ENCODE assay signal across 1 cellular context in genomic region chr22:21982338-21982965, GRCh38.
TF ChIP-seq lines count a peak whose summit lies in the region.

Gene TOP3B (minus strand): TSS chr22:21982787. CDS start chr22:21975709, 7,078 bp downstream.

TF ChIP-seq in HepG2, 621 proteins besides CTCF, POLR2A, EP300 and RAD21 (continued from another document and continues in another):
- TF ChIP-seq, protein P1, sequence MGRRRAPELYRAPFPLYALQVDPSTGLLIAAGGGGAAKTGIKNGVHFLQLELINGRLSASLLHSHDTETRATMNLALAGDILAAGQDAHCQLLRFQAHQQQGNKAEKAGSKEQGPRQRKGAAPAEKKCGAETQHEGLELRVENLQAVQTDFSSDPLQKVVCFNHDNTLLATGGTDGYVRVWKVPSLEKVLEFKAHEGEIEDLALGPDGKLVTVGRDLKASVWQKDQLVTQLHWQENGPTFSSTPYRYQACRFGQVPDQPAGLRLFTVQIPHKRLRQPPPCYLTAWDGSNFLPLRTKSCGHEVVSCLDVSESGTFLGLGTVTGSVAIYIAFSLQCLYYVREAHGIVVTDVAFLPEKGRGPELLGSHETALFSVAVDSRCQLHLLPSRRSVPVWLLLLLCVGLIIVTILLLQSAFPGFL (CRISPR knock-in tag; IDR thresholded peaks at IDR 0.05): no peak
- TF ChIP-seq ZNF225 (CRISPR knock-in tag; IDR thresholded peaks at IDR 0.05): peak; percentile 84; the same call in 1 of the 2 replicates
- TF ChIP-seq, protein P2, sequence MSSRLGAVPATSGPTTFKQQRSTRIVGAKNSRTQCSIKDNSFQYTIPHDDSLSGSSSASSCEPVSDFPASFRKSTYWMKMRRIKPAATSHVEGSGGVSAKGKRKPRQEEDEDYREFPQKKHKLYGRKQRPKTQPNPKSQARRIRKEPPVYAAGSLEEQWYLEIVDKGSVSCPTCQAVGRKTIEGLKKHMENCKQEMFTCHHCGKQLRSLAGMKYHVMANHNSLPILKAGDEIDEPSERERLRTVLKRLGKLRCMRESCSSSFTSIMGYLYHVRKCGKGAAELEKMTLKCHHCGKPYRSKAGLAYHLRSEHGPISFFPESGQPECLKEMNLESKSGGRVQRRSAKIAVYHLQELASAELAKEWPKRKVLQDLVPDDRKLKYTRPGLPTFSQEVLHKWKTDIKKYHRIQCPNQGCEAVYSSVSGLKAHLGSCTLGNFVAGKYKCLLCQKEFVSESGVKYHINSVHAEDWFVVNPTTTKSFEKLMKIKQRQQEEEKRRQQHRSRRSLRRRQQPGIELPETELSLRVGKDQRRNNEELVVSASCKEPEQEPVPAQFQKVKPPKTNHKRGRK (CRISPR knock-in tag; IDR thresholded peaks at IDR 0.05): no peak
- TF ChIP-seq MAZ (IDR thresholded peaks at IDR 0.05; ENCODE audit: borderline replicate concordance, low read depth, low read length): peak; percentile 72; the same call in 1 of the 2 replicates
- peak; percentile 75; the same call in 1 of the 2 replicates for TF ChIP-seq MAZ (CRISPR knock-in tag; IDR thresholded peaks at IDR 0.05; ENCODE audit: low read depth)
- no peak for TF ChIP-seq FIP1L1 (IDR thresholded peaks at IDR 0.05; ENCODE audit: borderline replicate concordance, insufficient read depth, low read depth, low read length)
- no peak; the same call in 1 of the 2 replicates for TF ChIP-seq STAG1 (CRISPR knock-in tag; IDR thresholded peaks at IDR 0.05)
- TF ChIP-seq MXD4 (CRISPR knock-in tag; IDR thresholded peaks at IDR 0.05): peak; percentile 65; the same call in 1 of the 2 replicates
- TF ChIP-seq SUZ12 (IDR thresholded peaks at IDR 0.05; ENCODE audit: low read depth, low read length): no peak
- TF ChIP-seq ZBTB34 (CRISPR knock-in tag; IDR thresholded peaks at IDR 0.05): no peak
- TF ChIP-seq, protein P3, sequence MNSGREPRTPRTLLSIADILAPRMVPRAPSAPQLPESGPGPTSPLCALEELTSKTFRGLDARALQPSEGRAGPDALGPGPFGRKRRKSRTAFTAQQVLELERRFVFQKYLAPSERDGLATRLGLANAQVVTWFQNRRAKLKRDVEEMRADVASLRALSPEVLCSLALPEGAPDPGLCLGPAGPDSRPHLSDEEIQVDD (CRISPR knock-in tag; IDR thresholded peaks at IDR 0.05; ENCODE audit: borderline replicate concordance): 0 out of 2 replicates have a peak, but pooled peaks have one; percentile 42
- TF ChIP-seq TAF15 (IDR thresholded peaks at IDR 0.05; ENCODE audit: low read depth, low read length, poor library complexity, severe bottlenecking): no peak
- no peak for TF ChIP-seq TRIM24 (CRISPR knock-in tag; IDR thresholded peaks at IDR 0.05)
- no peak for TF ChIP-seq ZNF569 (CRISPR knock-in tag; IDR thresholded peaks at IDR 0.05; ENCODE audit: borderline replicate concordance)
- no peak for TF ChIP-seq U2AF2 (IDR thresholded peaks at IDR 0.05; ENCODE audit: low read depth, low read length)
- TF ChIP-seq, protein P4, sequence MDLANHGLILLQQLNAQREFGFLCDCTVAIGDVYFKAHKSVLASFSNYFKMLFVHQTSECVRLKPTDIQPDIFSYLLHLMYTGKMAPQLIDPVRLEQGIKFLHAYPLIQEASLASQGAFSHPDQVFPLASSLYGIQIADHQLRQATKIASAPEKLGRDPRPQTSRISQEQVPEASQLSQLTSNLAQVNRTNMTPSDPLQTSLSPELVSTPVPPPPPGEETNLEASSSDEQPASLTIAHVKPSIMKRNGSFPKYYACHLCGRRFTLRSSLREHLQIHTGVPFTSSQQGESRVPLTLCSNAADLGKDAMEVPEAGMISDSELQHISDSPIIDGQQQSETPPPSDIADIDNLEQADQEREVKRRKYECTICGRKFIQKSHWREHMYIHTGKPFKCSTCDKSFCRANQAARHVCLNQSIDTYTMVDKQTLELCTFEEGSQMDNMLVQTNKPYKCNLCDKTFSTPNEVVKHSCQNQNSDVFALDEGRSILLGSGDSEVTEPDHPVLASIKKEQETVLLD (CRISPR knock-in tag; IDR thresholded peaks at IDR 0.05; ENCODE audit: low read depth): peak; percentile 96
- peak; percentile 38; the same call in 1 of the 2 replicates for TF ChIP-seq NFYB (CRISPR knock-in tag; IDR thresholded peaks at IDR 0.05)
- TF ChIP-seq MAFG (CRISPR knock-in tag; IDR thresholded peaks at IDR 0.05): no peak
- peak; percentile 64; the same call in 1 of the 2 replicates for TF ChIP-seq NRL (CRISPR knock-in tag; IDR thresholded peaks at IDR 0.05; ENCODE audit: borderline replicate concordance)
- TF ChIP-seq ZNF235 (CRISPR knock-in tag; IDR thresholded peaks at IDR 0.05; ENCODE audit: borderline replicate concordance): no peak
- peak; percentile 98 for TF ChIP-seq CBX5 (CRISPR knock-in tag; IDR thresholded peaks at IDR 0.05; ENCODE audit: borderline replicate concordance)
- no peak for TF ChIP-seq ZNF562 (CRISPR knock-in tag; IDR thresholded peaks at IDR 0.05; ENCODE audit: borderline replicate concordance)
- TF ChIP-seq, protein P5, sequence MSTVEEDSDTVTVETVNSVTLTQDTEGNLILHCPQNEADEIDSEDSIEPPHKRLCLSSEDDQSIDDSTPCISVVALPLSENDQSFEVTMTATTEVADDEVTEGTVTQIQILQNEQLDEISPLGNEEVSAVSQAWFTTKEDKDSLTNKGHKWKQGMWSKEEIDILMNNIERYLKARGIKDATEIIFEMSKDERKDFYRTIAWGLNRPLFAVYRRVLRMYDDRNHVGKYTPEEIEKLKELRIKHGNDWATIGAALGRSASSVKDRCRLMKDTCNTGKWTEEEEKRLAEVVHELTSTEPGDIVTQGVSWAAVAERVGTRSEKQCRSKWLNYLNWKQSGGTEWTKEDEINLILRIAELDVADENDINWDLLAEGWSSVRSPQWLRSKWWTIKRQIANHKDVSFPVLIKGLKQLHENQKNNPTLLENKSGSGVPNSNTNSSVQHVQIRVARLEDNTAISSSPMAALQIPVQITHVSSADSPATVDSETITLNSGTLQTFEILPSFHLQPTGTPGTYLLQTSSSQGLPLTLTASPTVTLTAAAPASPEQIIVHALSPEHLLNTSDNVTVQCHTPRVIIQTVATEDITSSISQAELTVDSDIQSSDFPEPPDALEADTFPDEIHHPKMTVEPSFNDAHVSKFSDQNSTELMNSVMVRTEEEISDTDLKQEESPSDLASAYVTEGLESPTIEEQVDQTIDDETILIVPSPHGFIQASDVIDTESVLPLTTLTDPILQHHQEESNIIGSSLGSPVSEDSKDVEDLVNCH (CRISPR knock-in tag; IDR thresholded peaks at IDR 0.05): no peak
- TF ChIP-seq ZNF607 (CRISPR knock-in tag; IDR thresholded peaks at IDR 0.05; ENCODE audit: borderline replicate concordance): 0 out of 2 replicates have a peak, but pooled peaks have one; percentile 45
- peak; percentile 77 for TF ChIP-seq ZFP90 (CRISPR knock-in tag; IDR thresholded peaks at IDR 0.05; ENCODE audit: borderline replicate concordance)
- no peak for TF ChIP-seq MAFK (conservative IDR thresholded peaks at IDR 0.05 in 1 of 2, IDR thresholded peaks at IDR 0.05 in 1 of 2; ENCODE audit: low read length in 2 of 2)
- TF ChIP-seq PHF21A (CRISPR knock-in tag; IDR thresholded peaks at IDR 0.05): peak; percentile 82; the same call in 1 of the 2 replicates
- no peak for TF ChIP-seq MZF1 (CRISPR knock-in tag; IDR thresholded peaks at IDR 0.05; ENCODE audit: borderline replicate concordance)
- TF ChIP-seq, protein P6, sequence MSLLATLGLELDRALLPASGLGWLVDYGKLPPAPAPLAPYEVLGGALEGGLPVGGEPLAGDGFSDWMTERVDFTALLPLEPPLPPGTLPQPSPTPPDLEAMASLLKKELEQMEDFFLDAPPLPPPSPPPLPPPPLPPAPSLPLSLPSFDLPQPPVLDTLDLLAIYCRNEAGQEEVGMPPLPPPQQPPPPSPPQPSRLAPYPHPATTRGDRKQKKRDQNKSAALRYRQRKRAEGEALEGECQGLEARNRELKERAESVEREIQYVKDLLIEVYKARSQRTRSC (CRISPR knock-in tag; IDR thresholded peaks at IDR 0.05; ENCODE audit: low read depth): 0 out of 2 replicates have a peak, but pooled peaks have one; percentile 86
- no peak for TF ChIP-seq SOX6 (IDR thresholded peaks at IDR 0.05)
- TF ChIP-seq SOX6 (CRISPR knock-in tag; IDR thresholded peaks at IDR 0.05): peak; percentile 50
- TF ChIP-seq, protein P7, sequence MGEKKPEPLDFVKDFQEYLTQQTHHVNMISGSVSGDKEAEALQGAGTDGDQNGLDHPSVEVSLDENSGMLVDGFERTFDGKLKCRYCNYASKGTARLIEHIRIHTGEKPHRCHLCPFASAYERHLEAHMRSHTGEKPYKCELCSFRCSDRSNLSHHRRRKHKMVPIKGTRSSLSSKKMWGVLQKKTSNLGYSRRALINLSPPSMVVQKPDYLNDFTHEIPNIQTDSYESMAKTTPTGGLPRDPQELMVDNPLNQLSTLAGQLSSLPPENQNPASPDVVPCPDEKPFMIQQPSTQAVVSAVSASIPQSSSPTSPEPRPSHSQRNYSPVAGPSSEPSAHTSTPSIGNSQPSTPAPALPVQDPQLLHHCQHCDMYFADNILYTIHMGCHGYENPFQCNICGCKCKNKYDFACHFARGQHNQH (CRISPR knock-in tag; IDR thresholded peaks at IDR 0.05): peak; percentile 97
- TF ChIP-seq, protein P8, sequence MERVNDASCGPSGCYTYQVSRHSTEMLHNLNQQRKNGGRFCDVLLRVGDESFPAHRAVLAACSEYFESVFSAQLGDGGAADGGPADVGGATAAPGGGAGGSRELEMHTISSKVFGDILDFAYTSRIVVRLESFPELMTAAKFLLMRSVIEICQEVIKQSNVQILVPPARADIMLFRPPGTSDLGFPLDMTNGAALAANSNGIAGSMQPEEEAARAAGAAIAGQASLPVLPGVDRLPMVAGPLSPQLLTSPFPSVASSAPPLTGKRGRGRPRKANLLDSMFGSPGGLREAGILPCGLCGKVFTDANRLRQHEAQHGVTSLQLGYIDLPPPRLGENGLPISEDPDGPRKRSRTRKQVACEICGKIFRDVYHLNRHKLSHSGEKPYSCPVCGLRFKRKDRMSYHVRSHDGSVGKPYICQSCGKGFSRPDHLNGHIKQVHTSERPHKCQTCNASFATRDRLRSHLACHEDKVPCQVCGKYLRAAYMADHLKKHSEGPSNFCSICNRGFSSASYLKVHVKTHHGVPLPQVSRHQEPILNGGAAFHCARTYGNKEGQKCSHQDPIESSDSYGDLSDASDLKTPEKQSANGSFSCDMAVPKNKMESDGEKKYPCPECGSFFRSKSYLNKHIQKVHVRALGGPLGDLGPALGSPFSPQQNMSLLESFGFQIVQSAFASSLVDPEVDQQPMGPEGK (CRISPR knock-in tag; IDR thresholded peaks at IDR 0.05): no peak; the same call in 1 of the 2 replicates
- peak; percentile 98 for TF ChIP-seq YEATS2 (CRISPR knock-in tag; IDR thresholded peaks at IDR 0.05; ENCODE audit: borderline replicate concordance)
- no peak for TF ChIP-seq SMARCE1 (IDR thresholded peaks at IDR 0.05; ENCODE audit: borderline replicate concordance)
- TF ChIP-seq NFIC (IDR thresholded peaks at IDR 0.05; ENCODE audit: low read length): 0 out of 2 replicates have a peak, but pooled peaks have one; percentile 25
- TF ChIP-seq RARG (CRISPR knock-in tag; IDR thresholded peaks at IDR 0.05; ENCODE audit: low read depth): no peak
- TF ChIP-seq ZNF619 (CRISPR knock-in tag; IDR thresholded peaks at IDR 0.05): peak; percentile 81; the same call in 1 of the 2 replicates
- TF ChIP-seq KDM6A (CRISPR knock-in tag; IDR thresholded peaks at IDR 0.05; ENCODE audit: low read depth): no peak
- TF ChIP-seq SRSF4 (IDR thresholded peaks at IDR 0.05; ENCODE audit: low read depth, low read length, poor library complexity, severe bottlenecking): no peak
- TF ChIP-seq, protein P9, sequence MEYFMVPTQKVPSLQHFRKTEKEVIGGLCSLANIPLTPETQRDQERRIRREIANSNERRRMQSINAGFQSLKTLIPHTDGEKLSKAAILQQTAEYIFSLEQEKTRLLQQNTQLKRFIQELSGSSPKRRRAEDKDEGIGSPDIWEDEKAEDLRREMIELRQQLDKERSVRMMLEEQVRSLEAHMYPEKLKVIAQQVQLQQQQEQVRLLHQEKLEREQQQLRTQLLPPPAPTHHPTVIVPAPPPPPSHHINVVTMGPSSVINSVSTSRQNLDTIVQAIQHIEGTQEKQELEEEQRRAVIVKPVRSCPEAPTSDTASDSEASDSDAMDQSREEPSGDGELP (IDR thresholded peaks at IDR 0.05; ENCODE audit: borderline replicate concordance, low read depth): peak; percentile 45; the same call in 1 of the 2 replicates
- TF ChIP-seq ZBTB1 (CRISPR knock-in tag; IDR thresholded peaks at IDR 0.05; ENCODE audit: borderline replicate concordance): peak; percentile 59; the same call in 1 of the 2 replicates
- TF ChIP-seq, protein P10, sequence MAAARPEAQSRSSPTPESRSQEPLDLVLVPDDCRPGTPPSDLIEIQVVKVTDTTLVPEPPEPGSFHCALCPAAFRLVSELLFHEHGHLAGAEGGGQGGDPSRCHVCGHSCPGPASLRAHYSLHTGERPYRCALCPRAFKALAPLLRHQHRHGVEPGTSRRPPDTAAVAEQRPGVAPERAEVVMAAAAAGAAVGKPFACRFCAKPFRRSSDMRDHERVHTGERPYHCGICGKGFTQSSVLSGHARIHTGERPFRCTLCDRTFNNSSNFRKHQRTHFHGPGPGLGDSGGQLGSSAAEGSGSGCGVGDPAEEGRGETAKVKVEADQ (CRISPR knock-in tag; IDR thresholded peaks at IDR 0.05; ENCODE audit: borderline replicate concordance): peak; percentile 90
- peak; percentile 91; the same call in 1 of the 2 replicates for TF ChIP-seq KLF12 (CRISPR knock-in tag; IDR thresholded peaks at IDR 0.05; ENCODE audit: borderline replicate concordance)
- TF ChIP-seq RAD51 (IDR thresholded peaks at IDR 0.05; ENCODE audit: borderline replicate concordance): no peak
- TF ChIP-seq ZNF616 (CRISPR knock-in tag; IDR thresholded peaks at IDR 0.05; ENCODE audit: low read depth): no peak; the same call in 1 of the 2 replicates
- TF ChIP-seq, protein P11, sequence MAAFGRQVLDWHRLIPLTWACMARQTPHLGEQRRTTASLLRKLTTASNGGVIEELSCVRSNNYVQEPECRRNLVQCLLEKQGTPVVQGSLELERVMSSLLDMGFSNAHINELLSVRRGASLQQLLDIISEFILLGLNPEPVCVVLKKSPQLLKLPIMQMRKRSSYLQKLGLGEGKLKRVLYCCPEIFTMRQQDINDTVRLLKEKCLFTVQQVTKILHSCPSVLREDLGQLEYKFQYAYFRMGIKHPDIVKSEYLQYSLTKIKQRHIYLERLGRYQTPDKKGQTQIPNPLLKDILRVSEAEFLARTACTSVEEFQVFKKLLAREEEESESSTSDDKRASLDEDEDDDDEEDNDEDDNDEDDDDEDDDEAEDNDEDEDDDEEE (CRISPR knock-in tag; IDR thresholded peaks at IDR 0.05): peak; percentile 73; the same call in 1 of the 2 replicates
